Comparison of ENCODE assay signal across 8 cellular contexts in genomic region chr4:168796362-168797106, GRCh38.
DNase-seq lines count a peak whose midpoint lies in the region; ATAC-seq, FAIRE-seq and TF ChIP-seq lines count a peak whose summit lies in the region.
"Had no signal": no experiment of that assay in that cellular context is flagged by ENCODE, and none has a peak within 500 bp of the region (broad histone marks: within the 10 kb centered on the region; RNA-seq: fewer than 3 reads in every experiment).

No MANE protein-coding gene starts in this region.

- no peaks in the 10 kb centered on the region for H3K27me3 Mint-ChIP-seq in type B pancreatic cell

- FAIRE-seq in HTR-8/SVneo (lab: Jason Lieb, UNC): peak; percentile 95

- no peaks in the 10 kb centered on the region for H3K4me1 ChIP-seq in body of pancreas

- H3K36me3 ChIP-seq in body of pancreas (replicated peaks in 1 of 2; ENCODE audit: insufficient read depth in 1 of 2, low read depth in 2 of 2): no peaks in the 10 kb centered on the region

- H3K27me3 ChIP-seq in body of pancreas: no peaks in the 10 kb centered on the region

- H3K9me3 Mint-ChIP-seq in type B pancreatic cell: no peaks in the 10 kb centered on the region
- H3K9me3 Mint-ChIP-seq: activated T-cell treated with anti-CD3 and anti-CD28 coated beads, Interleukin-2, amount 50 U/mL, for 72 hours had no signal

- DNase-seq in HTR-8/SVneo (ENCODE audit: insufficient read length, low spot score): peak; percentile 64
- DNase-seq in body of pancreas: peak in 2 of 4 donors; percentile 24 to 34
- DNase-seq in kidney glomerular epithelial cell (lab: John Stamatoyannopoulos, UW): peak; percentile 87
- no peak for DNase-seq in type B pancreatic cell (ENCODE audit: extremely low spot score, unreplicated experiment)
- DNase-seq in NCI-H82 treated with DMSO at 0.1 percent for 48 hours (lab: John Stamatoyannopoulos, UW; ENCODE audit: unreplicated experiment): no peak
- DNase-seq in middle frontal gyrus (ENCODE audit: extremely low spot score, low spot score): no peak
- DNase-seq: activated T-cell treated with anti-CD3 and anti-CD28 coated beads, Interleukin-2, amount 50 U/mL, for 72 hours had no signal

- no peak for TF ChIP-seq CTCF in body of pancreas (IDR thresholded peaks at IDR 0.05)
- no peak for TF ChIP-seq CTCF in type B pancreatic cell (conservative IDR thresholded peaks at IDR 0.05)

- H3K4me1 Mint-ChIP-seq in type B pancreatic cell (ENCODE audit: unreplicated experiment): peaks cover 14% of the 10 kb centered on the region

- peak overlapping the region; percentile 76 for H3K27ac Mint-ChIP-seq in type B pancreatic cell
- H3K27ac Mint-ChIP-seq: activated T-cell treated with anti-CD3 and anti-CD28 coated beads, Interleukin-2, amount 50 U/mL, for 72 hours had no signal

- no peak overlapping the region for H3K27ac ChIP-seq in body of pancreas

- peaks cover under 1% of the 10 kb centered on the region for H3K36me3 Mint-ChIP-seq in type B pancreatic cell

- H3K9me3 ChIP-seq in body of pancreas: no peaks in the 10 kb centered on the region

- WGBS in body of pancreas, 2 donors: 52 to 56% methylated on average over 5 of the region's 5 CpGs

- no peak for TF ChIP-seq POLR2A in body of pancreas (IDR thresholded peaks at IDR 0.05)

- ATAC-seq in body of pancreas (peak; percentile 27), GM18858 (IDR thresholded peaks at IDR 0.05; ENCODE audit: unreplicated experiment) (no peak)
- ATAC-seq: activated T-cell treated with anti-CD3 and anti-CD28 coated beads, Interleukin-2, amount 50 U/mL, for 72 hours had no signal

- no peak overlapping the region for H3K4me3 Mint-ChIP-seq in type B pancreatic cell
- H3K4me3 Mint-ChIP-seq: activated T-cell treated with anti-CD3 and anti-CD28 coated beads, Interleukin-2, amount 50 U/mL, for 72 hours had no signal

- intact Hi-C loops in body of pancreas (cut with DNase I): no loop called here

- H3K4me3 ChIP-seq in body of pancreas: no peak overlapping the region

Comparison
In these comparisons a context has a peak if more than half of its experiments do, and no peak if none do; other contexts are left out.
1. DNase-seq: peak in HTR-8/SVneo (single experiment) and kidney glomerular epithelial cell (single experiment); none in type B pancreatic cell (single experiment), NCI-H82 treated with DMSO at 0.1 percent for 48 hours (single experiment) and middle frontal gyrus (single experiment).